Comparison of ENCODE assay signal across 1 cellular context in the genomic region with DNA sequence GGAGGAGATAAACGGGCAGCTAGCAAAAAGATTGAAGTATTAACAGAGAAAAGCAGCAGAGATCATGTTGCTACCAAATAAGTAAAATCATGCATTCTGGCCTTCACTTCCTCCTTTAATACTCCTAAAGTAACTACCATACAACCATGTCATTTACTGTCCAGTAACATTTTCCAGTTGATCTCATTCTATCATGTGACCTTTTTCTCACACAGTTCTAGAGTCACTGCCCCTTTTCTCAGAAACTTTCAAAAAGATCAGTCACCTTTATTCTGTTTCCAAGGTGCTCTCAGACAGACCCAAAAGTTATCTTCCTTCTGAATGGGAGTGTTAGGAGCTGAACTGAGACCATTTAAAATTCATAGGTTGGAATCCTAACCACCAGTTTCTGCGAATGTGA.
TF ChIP-seq lines count a peak whose summit lies in the region.

No MANE protein-coding gene starts in this region.

TF ChIP-seq in H1, 55 proteins besides CTCF, POLR2A, EP300 and RAD21 (continued from another document):
- TF ChIP-seq CEBPB (IDR thresholded peaks at IDR 0.05; ENCODE audit: low read depth, low read length) (no peak), CTBP2 (IDR thresholded peaks at IDR 0.05; ENCODE audit: borderline replicate concordance, insufficient read depth, insufficient read length, low read length) (no peak), JUND (IDR thresholded peaks at IDR 0.05; ENCODE audit: low read length) (no peak), ASH2L (IDR thresholded peaks at IDR 0.05; ENCODE audit: low read length) (no peak), HDAC2 (IDR thresholded peaks at IDR 0.05; ENCODE audit: borderline replicate concordance in 1 of 2, low read depth in 2 of 2, low read length in 2 of 2) (no peak)
- TF ChIP-seq, protein P1, sequence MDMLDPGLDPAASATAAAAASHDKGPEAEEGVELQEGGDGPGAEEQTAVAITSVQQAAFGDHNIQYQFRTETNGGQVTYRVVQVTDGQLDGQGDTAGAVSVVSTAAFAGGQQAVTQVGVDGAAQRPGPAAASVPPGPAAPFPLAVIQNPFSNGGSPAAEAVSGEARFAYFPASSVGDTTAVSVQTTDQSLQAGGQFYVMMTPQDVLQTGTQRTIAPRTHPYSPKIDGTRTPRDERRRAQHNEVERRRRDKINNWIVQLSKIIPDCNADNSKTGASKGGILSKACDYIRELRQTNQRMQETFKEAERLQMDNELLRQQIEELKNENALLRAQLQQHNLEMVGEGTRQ (IDR thresholded peaks at IDR 0.05; ENCODE audit: low read length), result no peak
- TF ChIP-seq, protein P2, sequence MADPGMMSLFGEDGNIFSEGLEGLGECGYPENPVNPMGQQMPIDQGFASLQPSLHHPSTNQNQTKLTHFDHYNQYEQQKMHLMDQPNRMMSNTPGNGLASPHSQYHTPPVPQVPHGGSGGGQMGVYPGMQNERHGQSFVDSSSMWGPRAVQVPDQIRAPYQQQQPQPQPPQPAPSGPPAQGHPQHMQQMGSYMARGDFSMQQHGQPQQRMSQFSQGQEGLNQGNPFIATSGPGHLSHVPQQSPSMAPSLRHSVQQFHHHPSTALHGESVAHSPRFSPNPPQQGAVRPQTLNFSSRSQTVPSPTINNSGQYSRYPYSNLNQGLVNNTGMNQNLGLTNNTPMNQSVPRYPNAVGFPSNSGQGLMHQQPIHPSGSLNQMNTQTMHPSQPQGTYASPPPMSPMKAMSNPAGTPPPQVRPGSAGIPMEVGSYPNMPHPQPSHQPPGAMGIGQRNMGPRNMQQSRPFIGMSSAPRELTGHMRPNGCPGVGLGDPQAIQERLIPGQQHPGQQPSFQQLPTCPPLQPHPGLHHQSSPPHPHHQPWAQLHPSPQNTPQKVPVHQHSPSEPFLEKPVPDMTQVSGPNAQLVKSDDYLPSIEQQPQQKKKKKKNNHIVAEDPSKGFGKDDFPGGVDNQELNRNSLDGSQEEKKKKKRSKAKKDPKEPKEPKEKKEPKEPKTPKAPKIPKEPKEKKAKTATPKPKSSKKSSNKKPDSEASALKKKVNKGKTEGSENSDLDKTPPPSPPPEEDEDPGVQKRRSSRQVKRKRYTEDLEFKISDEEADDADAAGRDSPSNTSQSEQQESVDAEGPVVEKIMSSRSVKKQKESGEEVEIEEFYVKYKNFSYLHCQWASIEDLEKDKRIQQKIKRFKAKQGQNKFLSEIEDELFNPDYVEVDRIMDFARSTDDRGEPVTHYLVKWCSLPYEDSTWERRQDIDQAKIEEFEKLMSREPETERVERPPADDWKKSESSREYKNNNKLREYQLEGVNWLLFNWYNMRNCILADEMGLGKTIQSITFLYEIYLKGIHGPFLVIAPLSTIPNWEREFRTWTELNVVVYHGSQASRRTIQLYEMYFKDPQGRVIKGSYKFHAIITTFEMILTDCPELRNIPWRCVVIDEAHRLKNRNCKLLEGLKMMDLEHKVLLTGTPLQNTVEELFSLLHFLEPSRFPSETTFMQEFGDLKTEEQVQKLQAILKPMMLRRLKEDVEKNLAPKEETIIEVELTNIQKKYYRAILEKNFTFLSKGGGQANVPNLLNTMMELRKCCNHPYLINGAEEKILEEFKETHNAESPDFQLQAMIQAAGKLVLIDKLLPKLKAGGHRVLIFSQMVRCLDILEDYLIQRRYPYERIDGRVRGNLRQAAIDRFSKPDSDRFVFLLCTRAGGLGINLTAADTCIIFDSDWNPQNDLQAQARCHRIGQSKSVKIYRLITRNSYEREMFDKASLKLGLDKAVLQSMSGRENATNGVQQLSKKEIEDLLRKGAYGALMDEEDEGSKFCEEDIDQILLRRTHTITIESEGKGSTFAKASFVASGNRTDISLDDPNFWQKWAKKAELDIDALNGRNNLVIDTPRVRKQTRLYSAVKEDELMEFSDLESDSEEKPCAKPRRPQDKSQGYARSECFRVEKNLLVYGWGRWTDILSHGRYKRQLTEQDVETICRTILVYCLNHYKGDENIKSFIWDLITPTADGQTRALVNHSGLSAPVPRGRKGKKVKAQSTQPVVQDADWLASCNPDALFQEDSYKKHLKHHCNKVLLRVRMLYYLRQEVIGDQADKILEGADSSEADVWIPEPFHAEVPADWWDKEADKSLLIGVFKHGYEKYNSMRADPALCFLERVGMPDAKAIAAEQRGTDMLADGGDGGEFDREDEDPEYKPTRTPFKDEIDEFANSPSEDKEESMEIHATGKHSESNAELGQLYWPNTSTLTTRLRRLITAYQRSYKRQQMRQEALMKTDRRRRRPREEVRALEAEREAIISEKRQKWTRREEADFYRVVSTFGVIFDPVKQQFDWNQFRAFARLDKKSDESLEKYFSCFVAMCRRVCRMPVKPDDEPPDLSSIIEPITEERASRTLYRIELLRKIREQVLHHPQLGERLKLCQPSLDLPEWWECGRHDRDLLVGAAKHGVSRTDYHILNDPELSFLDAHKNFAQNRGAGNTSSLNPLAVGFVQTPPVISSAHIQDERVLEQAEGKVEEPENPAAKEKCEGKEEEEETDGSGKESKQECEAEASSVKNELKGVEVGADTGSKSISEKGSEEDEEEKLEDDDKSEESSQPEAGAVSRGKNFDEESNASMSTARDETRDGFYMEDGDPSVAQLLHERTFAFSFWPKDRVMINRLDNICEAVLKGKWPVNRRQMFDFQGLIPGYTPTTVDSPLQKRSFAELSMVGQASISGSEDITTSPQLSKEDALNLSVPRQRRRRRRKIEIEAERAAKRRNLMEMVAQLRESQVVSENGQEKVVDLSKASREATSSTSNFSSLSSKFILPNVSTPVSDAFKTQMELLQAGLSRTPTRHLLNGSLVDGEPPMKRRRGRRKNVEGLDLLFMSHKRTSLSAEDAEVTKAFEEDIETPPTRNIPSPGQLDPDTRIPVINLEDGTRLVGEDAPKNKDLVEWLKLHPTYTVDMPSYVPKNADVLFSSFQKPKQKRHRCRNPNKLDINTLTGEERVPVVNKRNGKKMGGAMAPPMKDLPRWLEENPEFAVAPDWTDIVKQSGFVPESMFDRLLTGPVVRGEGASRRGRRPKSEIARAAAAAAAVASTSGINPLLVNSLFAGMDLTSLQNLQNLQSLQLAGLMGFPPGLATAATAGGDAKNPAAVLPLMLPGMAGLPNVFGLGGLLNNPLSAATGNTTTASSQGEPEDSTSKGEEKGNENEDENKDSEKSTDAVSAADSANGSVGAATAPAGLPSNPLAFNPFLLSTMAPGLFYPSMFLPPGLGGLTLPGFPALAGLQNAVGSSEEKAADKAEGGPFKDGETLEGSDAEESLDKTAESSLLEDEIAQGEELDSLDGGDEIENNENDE (IDR thresholded peaks at IDR 0.05; ENCODE audit: insufficient replicate concordance, low read length), result no peak
TF ChIP-seq in H1: peak in this region for 0.
